ENCODE assay signal across 8 cellular contexts in genomic region chr16:67260426-67261063, GRCh38. TPM values are rescaled to one million over a fixed set of nuclear protein-coding genes. Genes with fewer than 3 reads are reported as not detected.
DNase-seq lines count a peak whose midpoint lies in the region; ATAC-seq and TF ChIP-seq lines count a peak whose summit lies in the region.

No MANE protein-coding gene starts in this region.

- no peak overlapping the region for H3K4me3 ChIP-seq in dorsolateral prefrontal cortex
- no peak overlapping the region for H3K4me3 ChIP-seq in MG63

- H3K27ac Mint-ChIP-seq in nephron = no peak overlapping the region

- TF ChIP-seq CTCF in dorsolateral prefrontal cortex (IDR thresholded peaks at IDR 0.05 in 54 of 56, conservative IDR thresholded peaks at IDR 0.05 in 2 of 56; ENCODE audit: low read depth in 1 of 56, partially characterized antibody in 56 of 56) (peak in 41 of 56 donors; percentile 11 to 51 (median 32)), nephron (IDR thresholded peaks at IDR 0.05; ENCODE audit: unreplicated experiment in 3 of 3) (peak; percentile 46 to 61 (median 60))

- H3K9me3 Mint-ChIP-seq in nephron = no peaks in the 10 kb centered on the region

- peaks cover 10% of the 10 kb centered on the region for H3K4me1 Mint-ChIP-seq in nephron

- H3K36me3 Mint-ChIP-seq in nephron (ENCODE audit: low read depth) = no peaks in the 10 kb centered on the region

- intact Hi-C loops in dorsolateral prefrontal cortex (cut with DNase I) = no loop called here

- no peak overlapping the region for H3K4me3 Mint-ChIP-seq in nephron

- DNase-seq in NCI-H1417 (lab: John Stamatoyannopoulos, UW) (peak; percentile 13 to 52 (median 28)), NCI-H1417 treated with DMSO at 0.1 percent for 48 hours (lab: John Stamatoyannopoulos, UW) (no peak), RKO (ENCODE audit: low spot score) (peak; percentile 44), dorsolateral prefrontal cortex (peak in 2 of 10 donors; percentile 18 to 47), globus pallidus (ENCODE audit: low spot score) (no peak), MG63 (no peak)

- H3K27me3 Mint-ChIP-seq in nephron (ENCODE audit: low read depth) = peaks cover 14% of the 10 kb centered on the region

- peak overlapping the region in 1 of 59 donors; percentile 18 for H3K27ac ChIP-seq in dorsolateral prefrontal cortex

- H3K9me3 ChIP-seq in MG63 = no peaks in the 10 kb centered on the region

- ATAC-seq in HG03095 (IDR thresholded peaks at IDR 0.05; ENCODE audit: unreplicated experiment) = peak; percentile 53

- no peaks in the 10 kb centered on the region for H3K27me3 ChIP-seq in dorsolateral prefrontal cortex
- no peaks in the 10 kb centered on the region for H3K27me3 ChIP-seq in MG63

- no peaks in the 10 kb centered on the region for H3K36me3 ChIP-seq in MG63

RNA-seq across cellular contexts. Expression of gene SLC9A5, which starts 11.8 kb away (rescaled TPM):
- 10 to 100 TPM in 69 of 120 experiments, 1 to 10 TPM in 51; 3.0 to 25.8 (median 10.6) TPM for total RNA-seq in dorsolateral prefrontal cortex
- 0.03 TPM in 1 of 2 replicates, not detected in the other for total RNA-seq in MG63 (2014; rRNA removed; shearing (Covaris generic); ENCODE audit: low replicate concordance)

RNA-seq across cellular contexts. Expression of gene FHOD1, which starts 13.3 kb away (rescaled TPM):
- total RNA-seq in dorsolateral prefrontal cortex = 10 to 100 TPM in 102 of 120 experiments, 1 to 10 TPM in 18; 5.4 to 26.6 (median 13.7) TPM
- 7.7 and 8.9 TPM in 2 replicates for total RNA-seq in MG63 (2014; rRNA removed; shearing (Covaris generic); ENCODE audit: low replicate concordance)

RNA-seq across cellular contexts. Expression of gene PLEKHG4, which starts 18.8 kb away (rescaled TPM):
- 10 to 100 TPM in 3 of 120 experiments, 1 to 10 TPM in 117; 1.2 to 17.6 (median 4.5) TPM for total RNA-seq in dorsolateral prefrontal cortex
- total RNA-seq in MG63 (2014; rRNA removed; shearing (Covaris generic); ENCODE audit: low replicate concordance) = 78.0 and 80.1 TPM in 2 replicates

RNA-seq across cellular contexts. Expression of gene TMEM208, which starts 33.6 kb away (rescaled TPM):
- total RNA-seq in dorsolateral prefrontal cortex = 10 to 100 TPM; 16.2 to 40.3 (median 28.1) TPM
- 27.1 and 33.2 TPM in 2 replicates for total RNA-seq in MG63 (2014; rRNA removed; shearing (Covaris generic); ENCODE audit: low replicate concordance)

Comparison
In these comparisons a context has a peak if more than half of its experiments do, and no peak if none do; other contexts are left out.
1. DNase-seq: peak in NCI-H1417 (3 of 3) and RKO (single experiment); none in NCI-H1417 treated with DMSO at 0.1 percent for 48 hours (single experiment), globus pallidus (single experiment) and MG63 (single experiment).